1 cellular context compared by ENCODE assay signal in the genomic region with DNA sequence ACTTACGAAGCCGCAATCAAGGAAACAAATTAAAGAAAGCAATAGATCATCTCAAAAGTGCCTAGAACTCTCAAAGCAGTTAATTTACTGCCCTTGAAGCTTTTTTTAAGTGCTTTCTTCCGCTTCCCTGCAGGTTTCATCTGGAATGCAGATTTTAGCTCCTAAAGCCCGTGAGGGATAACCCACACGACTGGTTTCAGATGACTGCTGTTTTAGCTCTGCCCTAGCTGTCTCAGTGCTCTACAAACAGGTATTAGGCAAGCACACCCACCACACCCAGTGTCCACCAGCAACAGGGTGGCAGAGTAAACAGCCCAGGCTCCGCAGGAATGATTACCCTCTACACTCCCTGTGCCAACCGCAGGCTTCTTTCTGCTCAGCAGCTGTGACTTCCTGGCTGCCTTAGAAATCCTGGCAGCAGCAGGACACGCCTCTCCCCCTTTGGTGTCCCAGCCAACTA.
TF ChIP-seq lines count a peak whose summit lies in the region.

No MANE protein-coding gene starts in this region.

TF ChIP-seq in HCT116, 20 proteins besides CTCF, POLR2A, EP300 and RAD21 (continued from another document):
- TF ChIP-seq, protein P1, sequence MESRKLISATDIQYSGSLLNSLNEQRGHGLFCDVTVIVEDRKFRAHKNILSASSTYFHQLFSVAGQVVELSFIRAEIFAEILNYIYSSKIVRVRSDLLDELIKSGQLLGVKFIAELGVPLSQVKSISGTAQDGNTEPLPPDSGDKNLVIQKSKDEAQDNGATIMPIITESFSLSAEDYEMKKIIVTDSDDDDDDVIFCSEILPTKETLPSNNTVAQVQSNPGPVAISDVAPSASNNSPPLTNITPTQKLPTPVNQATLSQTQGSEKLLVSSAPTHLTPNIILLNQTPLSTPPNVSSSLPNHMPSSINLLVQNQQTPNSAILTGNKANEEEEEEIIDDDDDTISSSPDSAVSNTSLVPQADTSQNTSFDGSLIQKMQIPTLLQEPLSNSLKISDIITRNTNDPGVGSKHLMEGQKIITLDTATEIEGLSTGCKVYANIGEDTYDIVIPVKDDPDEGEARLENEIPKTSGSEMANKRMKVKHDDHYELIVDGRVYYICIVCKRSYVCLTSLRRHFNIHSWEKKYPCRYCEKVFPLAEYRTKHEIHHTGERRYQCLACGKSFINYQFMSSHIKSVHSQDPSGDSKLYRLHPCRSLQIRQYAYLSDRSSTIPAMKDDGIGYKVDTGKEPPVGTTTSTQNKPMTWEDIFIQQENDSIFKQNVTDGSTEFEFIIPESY (IDR thresholded peaks at IDR 0.05; ENCODE audit: extremely low read depth, insufficient replicate concordance, low read length) = no peak
- no peak for TF ChIP-seq SIN3A (IDR thresholded peaks at IDR 0.05; ENCODE audit: low read depth)
